12 cellular contexts compared by ENCODE assay signal in the genomic region with DNA sequence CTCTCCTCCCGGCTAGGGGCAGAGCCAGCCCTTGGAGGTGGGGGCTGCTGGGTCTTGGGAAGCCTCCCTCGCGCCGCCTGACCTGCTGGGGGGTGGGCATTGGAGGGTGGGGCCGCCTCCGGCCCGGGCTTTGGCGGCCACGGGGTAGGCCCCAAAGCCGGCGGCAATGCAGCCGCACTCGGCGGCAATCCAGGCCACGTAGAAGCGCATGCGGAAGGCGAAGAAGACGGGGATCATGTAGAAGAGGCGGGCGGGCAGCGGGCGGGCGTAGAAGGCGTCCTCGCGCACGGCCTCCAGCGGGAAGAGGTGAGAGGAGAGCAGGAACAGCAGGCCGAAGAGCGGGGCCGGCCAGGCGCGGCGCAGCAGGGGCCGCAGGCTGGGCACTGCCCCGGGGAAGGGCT. TPM values are rescaled to one million over a fixed set of nuclear protein-coding genes. Genes with fewer than 3 reads are reported as not detected.
"Had no signal": no experiment of that assay in that cellular context is flagged by ENCODE, and none has a peak within 500 bp of the region (broad histone marks: within the 10 kb centered on the region; RNA-seq: fewer than 3 reads in every experiment).

No MANE protein-coding gene starts in this region.

- H2AFZ ChIP-seq: neural progenitor cell had no signal

- H3K9ac ChIP-seq: neural progenitor cell had no signal

- H3K4me2 ChIP-seq: neural progenitor cell had no signal

- DNase-seq: activated B cell treated with CpG ODN at 0.5 μM for 24 hours; activated CD4-positive, alpha-beta T cell treated with anti-CD3 and anti-CD28 coated beads, Interleukin-2, amount 10 ng/mL, durations not matched to agents 7 days and 5 days; activated CD8-positive, alpha-beta memory T cell treated with anti-CD3 and anti-CD28 coated beads for 24 hours; activated naive CD4-positive, alpha-beta T cell treated with anti-CD3 and anti-CD28 coated beads, Interleukin-2, amount 10 ng/mL, durations not matched to agents 7 days and 5 days; activated T-cell treated with anti-CD3 and anti-CD28 coated beads for 4 hours; esophagus squamous epithelium; heart left ventricle; left ventricle myocardium inferior had no signal

- H3K4me1 ChIP-seq: esophagus squamous epithelium, heart left ventricle, left ventricle myocardium inferior, transverse colon had no signal

- H3K27me3 ChIP-seq: esophagus squamous epithelium, heart left ventricle, neural progenitor cell, transverse colon had no signal

- H3K36me3 ChIP-seq: neural progenitor cell, transverse colon had no signal

- H3K4me3 ChIP-seq: esophagus squamous epithelium, heart left ventricle, left ventricle myocardium inferior, neural progenitor cell, transverse colon had no signal

- H3K9me3 ChIP-seq: esophagus squamous epithelium, heart left ventricle, left ventricle myocardium inferior, transverse colon had no signal

- H3K27ac ChIP-seq: esophagus squamous epithelium, heart left ventricle, left ventricle myocardium inferior, neural progenitor cell had no signal

RNA-seq across cellular contexts. Expression of a gene that starts 7.7 kb away (rescaled TPM):
- total RNA-seq: activated B cell treated with CpG ODN at 0.5 μM for 24 hours, dermis microvascular lymphatic vessel endothelial cell, frontal cortex had no signal
